ENCODE assay signal across 8 cellular contexts in the genomic region with DNA sequence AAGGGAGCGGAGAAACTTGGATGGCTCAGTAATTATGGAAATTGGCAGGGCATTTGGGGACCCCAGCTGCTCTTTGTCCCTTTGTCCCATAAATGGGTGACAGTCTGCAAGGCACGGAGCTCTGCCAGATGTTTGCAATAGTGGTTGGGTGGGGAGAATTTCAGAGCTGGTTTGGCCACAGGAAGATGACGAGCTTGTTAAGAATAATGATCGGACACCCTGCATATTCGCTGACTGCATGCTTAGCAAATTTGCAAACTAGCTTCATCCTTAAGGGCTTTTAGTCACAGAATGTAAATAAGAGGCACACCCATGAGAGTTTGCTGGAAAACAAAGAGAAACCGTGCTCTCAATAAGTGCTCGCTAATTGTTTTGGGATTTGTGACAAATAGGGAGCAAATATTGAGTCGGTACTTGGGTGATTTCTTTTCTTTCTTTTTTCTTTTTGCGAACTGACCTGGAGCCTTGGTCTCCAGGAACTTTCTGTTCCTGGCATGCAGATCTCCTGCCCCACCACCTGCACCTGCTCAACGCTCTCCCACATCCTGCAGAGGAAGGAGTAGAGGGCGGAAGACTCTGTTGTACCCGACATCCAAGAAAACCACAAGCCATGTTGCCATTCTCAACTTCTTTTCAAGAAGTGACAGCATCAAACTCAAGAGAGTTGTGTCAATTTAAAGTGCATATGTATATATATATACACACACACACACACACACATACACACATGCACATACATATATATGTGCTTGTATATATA.
DNase-seq lines count a peak whose midpoint lies in the region; ATAC-seq and TF ChIP-seq lines count a peak whose summit lies in the region.

No MANE protein-coding gene starts in this region.

- no peaks in the 10 kb centered on the region for H3K36me3 Mint-ChIP-seq in CD4-positive, CD25-positive, alpha-beta regulatory T cell

- DNase-seq in CD4-positive, CD25-positive, alpha-beta regulatory T cell = peak in 2 of 3 donors; percentile 22 to 80
- DNase-seq in GM10248 (ENCODE audit: extremely low spot score) (peak; percentile 32), RWPE2 (ENCODE audit: low spot score) (no peak), foreskin keratinocyte (peak; percentile 9 to 21), NCI-H187 (lab: John Stamatoyannopoulos, UW) (no peak), GF-D8 (lab: John Stamatoyannopoulos, UW) (no peak), NCI-H146 treated with DMSO at 0.1 percent for 48 hours (lab: John Stamatoyannopoulos, UW; ENCODE audit: unreplicated experiment) (no peak)

- H3K27ac ChIP-seq in CD4-positive, CD25-positive, alpha-beta regulatory T cell (ENCODE audit: insufficient read depth, low read length, poor library complexity, severe bottlenecking) = no peak overlapping the region
- no peak overlapping the region for H3K27ac ChIP-seq in RWPE2 (ENCODE audit: poor library complexity, severe bottlenecking)
- no peak overlapping the region for H3K27ac ChIP-seq in foreskin keratinocyte

- peaks cover 2 to 4% of the 10 kb centered on the region in 2 experiments for H3K9me3 ChIP-seq in CD4-positive, CD25-positive, alpha-beta regulatory T cell (ENCODE audit: control insufficient read depth in 2 of 2, low read length in 2 of 2)
- no peaks in the 10 kb centered on the region for H3K9me3 ChIP-seq in RWPE2 (ENCODE audit: severe bottlenecking)

- no peaks in the 10 kb centered on the region for H3K36me3 ChIP-seq in CD4-positive, CD25-positive, alpha-beta regulatory T cell (ENCODE audit: control insufficient read depth, insufficient read depth, low read length)
- no peaks in the 10 kb centered on the region for H3K36me3 ChIP-seq in RWPE2 (ENCODE audit: low read depth)

- peaks cover 18% of the 10 kb centered on the region for H3K4me1 ChIP-seq in CD4-positive, CD25-positive, alpha-beta regulatory T cell (ENCODE audit: control insufficient read depth, insufficient read depth, low read length, poor library complexity, severe bottlenecking)
- H3K4me1 ChIP-seq in RWPE2 (ENCODE audit: insufficient read depth, poor library complexity, severe bottlenecking) = peaks cover 24% of the 10 kb centered on the region
- H3K4me1 ChIP-seq in foreskin keratinocyte = peaks cover 9% of the 10 kb centered on the region

- peak overlapping the region; percentile 66 to 83 (median 68) for H3K4me3 Mint-ChIP-seq in CD4-positive, CD25-positive, alpha-beta regulatory T cell

- H3K27ac Mint-ChIP-seq in CD4-positive, CD25-positive, alpha-beta regulatory T cell = peak overlapping the region; percentile 15 to 88 (median 42)

- peaks cover 0 to 4% (median 0%) of the 10 kb centered on the region in 7 donors for H3K9me3 Mint-ChIP-seq in CD4-positive, CD25-positive, alpha-beta regulatory T cell

- POLR2A ChIA-PET in GM10248 (lab: Yijun Ruan, JAX) = interaction anchor here (0.9 kb wide), 1 partner anchor 15 kb away, joined by 3 read pairs; no protein-coding TSS in a partner anchor

- H3K4me3 ChIP-seq in CD4-positive, CD25-positive, alpha-beta regulatory T cell (ENCODE audit: low read depth, low read length) = peak overlapping the region; percentile 61
- no peak overlapping the region for H3K4me3 ChIP-seq in RWPE2 (ENCODE audit: severe bottlenecking)

- ATAC-seq in CD4-positive, CD25-positive, alpha-beta regulatory T cell (ENCODE audit: low read depth in 2 of 2) = peak; percentile 55 to 56
- ATAC-seq in RWPE2 (ENCODE audit: low read depth) = peak; percentile 68
- peak; percentile 11 for ATAC-seq in foreskin keratinocyte
- no peak for ATAC-seq in HG02973 (IDR thresholded peaks at IDR 0.05; ENCODE audit: unreplicated experiment)

- H3K4me1 Mint-ChIP-seq in CD4-positive, CD25-positive, alpha-beta regulatory T cell = peaks cover 21 to 64% (median 44%) of the 10 kb centered on the region in 4 donors

- TF ChIP-seq CTCF in GM10248 (IDR thresholded peaks at IDR 0.05; ENCODE audit: control extremely low read depth, extremely low read depth, low read depth, missing control alignments) (no peak), RWPE2 (IDR thresholded peaks at IDR 0.05; ENCODE audit: poor library complexity, severe bottlenecking) (no peak), foreskin keratinocyte (conservative IDR thresholded peaks at IDR 0.05) (no peak)

- CTCF ChIA-PET in GM10248 (lab: Yijun Ruan, JAX) = interaction anchor here (1.1 to 1.4 kb wide), 5 partner anchors 24 to 126 kb away, joined by 3 to 4 read pairs (median 3); no protein-coding TSS in a partner anchor

- no peaks in the 10 kb centered on the region for H3K27me3 ChIP-seq in CD4-positive, CD25-positive, alpha-beta regulatory T cell (ENCODE audit: control insufficient read depth, insufficient read depth, low read length)
- H3K27me3 ChIP-seq in RWPE2 (ENCODE audit: insufficient read depth, poor library complexity, severe bottlenecking) = no peaks in the 10 kb centered on the region
- peaks cover 3% of the 10 kb centered on the region for H3K27me3 ChIP-seq in foreskin keratinocyte

- no peaks in the 10 kb centered on the region for H3K27me3 Mint-ChIP-seq in CD4-positive, CD25-positive, alpha-beta regulatory T cell

Comparison
In these comparisons a context has a peak if more than half of its experiments do, and no peak if none do; other contexts are left out.
1. DNase-seq: peak in CD4-positive, CD25-positive, alpha-beta regulatory T cell (2 of 3), GM10248 (single experiment) and foreskin keratinocyte (2 of 2); none in RWPE2 (single experiment), NCI-H187 (0 of 2), GF-D8 (single experiment) and NCI-H146 treated with DMSO at 0.1 percent for 48 hours (single experiment).